In genomic region chr11:336666-337002, GRCh38 we compare ENCODE assay signal across 1 cellular context.
TF ChIP-seq lines count a peak whose summit lies in the region.

No MANE protein-coding gene starts in this region.

TF ChIP-seq in HepG2, 621 proteins besides CTCF, POLR2A, EP300 and RAD21:
- TF ChIP-seq ZNF460 (CRISPR knock-in tag; IDR thresholded peaks at IDR 0.05; ENCODE audit: borderline replicate concordance): no peak
- no peak for TF ChIP-seq ZNF841 (CRISPR knock-in tag; IDR thresholded peaks at IDR 0.05; ENCODE audit: borderline replicate concordance)
- no peak for TF ChIP-seq PLSCR1 (CRISPR knock-in tag; IDR thresholded peaks at IDR 0.05; ENCODE audit: borderline replicate concordance)
- no peak for TF ChIP-seq ZNF703 (CRISPR knock-in tag; IDR thresholded peaks at IDR 0.05; ENCODE audit: borderline replicate concordance)
- no peak for TF ChIP-seq GMEB1 (CRISPR knock-in tag; IDR thresholded peaks at IDR 0.05; ENCODE audit: borderline replicate concordance)
- no peak for TF ChIP-seq ZNF124 (CRISPR knock-in tag; IDR thresholded peaks at IDR 0.05)
- no peak for TF ChIP-seq ESRRA (CRISPR knock-in tag; IDR thresholded peaks at IDR 0.05; ENCODE audit: low read depth)
- TF ChIP-seq ZGPAT (CRISPR knock-in tag; IDR thresholded peaks at IDR 0.05): no peak
- no peak for TF ChIP-seq LBX2 (CRISPR knock-in tag; IDR thresholded peaks at IDR 0.05; ENCODE audit: borderline replicate concordance)
- no peak for TF ChIP-seq KAT8 (CRISPR knock-in tag; IDR thresholded peaks at IDR 0.05)
- no peak for TF ChIP-seq PCBP1 (IDR thresholded peaks at IDR 0.05; ENCODE audit: borderline replicate concordance, low read depth, low read length)
- no peak for TF ChIP-seq PREB (CRISPR knock-in tag; IDR thresholded peaks at IDR 0.05)
- no peak for TF ChIP-seq ZSCAN21 (CRISPR knock-in tag; IDR thresholded peaks at IDR 0.05; ENCODE audit: borderline replicate concordance)
- no peak for TF ChIP-seq ZNF142 (CRISPR knock-in tag; IDR thresholded peaks at IDR 0.05)
- no peak for TF ChIP-seq ZBTB44 (CRISPR knock-in tag; IDR thresholded peaks at IDR 0.05)
- TF ChIP-seq BCL6 (CRISPR knock-in tag; IDR thresholded peaks at IDR 0.05): no peak
- no peak for TF ChIP-seq TERF1 (CRISPR knock-in tag; IDR thresholded peaks at IDR 0.05)
